In genomic region chr20:19021406-19022117, GRCh38 we compare ENCODE assay signal across 11 cellular contexts.
"Had no signal": no experiment of that assay in that cellular context is flagged by ENCODE, and none has a peak within 500 bp of the region (broad histone marks: within the 10 kb centered on the region; RNA-seq: fewer than 3 reads in every experiment).

No MANE protein-coding gene starts in this region.

- DNase-seq: cerebellar nuclear complex; endodermal cell; erythroblast; foreskin melanocyte; hippocampal formation; kidney glomerular epithelial cell; naive B cell; right lobe of liver; stimulated activated CD4-positive, alpha-beta T cell treated with anti-CD3 and anti-CD28 coated beads, Interleukin-4, amount 100 ng/mL, for 1 hour; tibial artery; upper lobe of left lung had no signal

- H3K4me3 ChIP-seq: right lobe of liver, tibial artery, upper lobe of left lung had no signal

- H3K9me3 ChIP-seq: right lobe of liver, tibial artery, upper lobe of left lung had no signal

- H3K27me3 ChIP-seq: right lobe of liver, tibial artery, upper lobe of left lung had no signal

- H3K36me3 ChIP-seq: right lobe of liver, tibial artery, upper lobe of left lung had no signal

- H3K4me1 ChIP-seq: right lobe of liver, upper lobe of left lung had no signal

- H3K27ac ChIP-seq: right lobe of liver, tibial artery, upper lobe of left lung had no signal
